16 cellular contexts compared by ENCODE assay signal in the genomic region with DNA sequence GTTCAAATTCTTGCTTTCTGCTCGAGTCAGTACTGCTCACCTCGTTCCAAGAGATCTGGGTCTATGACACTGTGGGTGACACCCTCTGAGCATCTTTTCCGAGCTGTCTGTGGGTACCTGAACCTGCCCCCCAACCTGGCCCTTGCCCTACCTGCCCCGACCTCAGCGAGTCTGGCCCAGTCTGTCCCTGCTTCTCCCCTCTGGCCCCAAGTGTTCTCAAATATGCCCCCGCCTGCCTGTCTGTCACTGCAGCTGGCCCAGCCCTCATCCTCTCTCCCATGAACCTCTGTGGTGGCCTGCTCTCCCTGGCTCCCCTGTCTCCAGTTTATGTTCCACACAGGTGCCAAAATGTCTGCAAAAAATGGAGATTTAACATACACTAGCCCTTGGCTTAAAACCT. TPM values are rescaled to one million over a fixed set of nuclear protein-coding genes. Genes with fewer than 3 reads are reported as not detected.
"Had no signal": no experiment of that assay in that cellular context is flagged by ENCODE, and none has a peak within 500 bp of the region (broad histone marks: within the 10 kb centered on the region; RNA-seq: fewer than 3 reads in every experiment).

No MANE protein-coding gene starts in this region.

- H3K27ac ChIP-seq: cardiac muscle cell had no signal

- H3K36me3 ChIP-seq: cardiac muscle cell had no signal

- ATAC-seq: activated T-cell treated with anti-CD3 and anti-CD28 coated beads, Interleukin-2, amount 50 U/mL, for 72 hours had no signal

- DNase-seq: activated CD4-positive, alpha-beta memory T cell treated with anti-CD3 and anti-CD28 coated beads, Interleukin-2, amount 10 ng/mL, durations not matched to agents 7 days and 5 days; activated CD4-positive, alpha-beta T cell treated with anti-CD3 and anti-CD28 coated beads for 1 hour; activated naive CD8-positive, alpha-beta T cell treated with anti-CD3 and anti-CD28 coated beads, Interleukin-2, amount 10 ng/mL, durations not matched to agents 7 days and 5 days; activated T-cell treated with anti-CD3 and anti-CD28 coated beads, Interleukin-2, amount 50 U/mL, for 72 hours; effector CD8-positive, alpha-beta T cell; hippocampal formation; kidney glomerular epithelial cell; small intestine; T1000 had no signal

- H3K4me3 ChIP-seq: ascending aorta, cardiac muscle cell, lung, tibial nerve had no signal

- H3K27me3 ChIP-seq: ascending aorta, cardiac muscle cell, tibial nerve had no signal

- H3K9me3 ChIP-seq: ascending aorta had no signal

- H3K4me1 ChIP-seq: ascending aorta, tibial nerve had no signal

- FAIRE-seq: colon, small intestine had no signal

- H3K4me1 Mint-ChIP-seq: activated CD4-positive, alpha-beta memory T cell treated with anti-CD3 and anti-CD28 coated beads, Interleukin-2, amount 10 ng/mL, durations not matched to agents 7 days and 5 days; activated naive CD8-positive, alpha-beta T cell treated with anti-CD3 and anti-CD28 coated beads, Interleukin-2, amount 10 ng/mL, durations not matched to agents 7 days and 5 days had no signal

- H3K27ac Mint-ChIP-seq: activated CD4-positive, alpha-beta memory T cell treated with anti-CD3 and anti-CD28 coated beads, Interleukin-2, amount 10 ng/mL, durations not matched to agents 7 days and 5 days; activated naive CD8-positive, alpha-beta T cell treated with anti-CD3 and anti-CD28 coated beads, Interleukin-2, amount 10 ng/mL, durations not matched to agents 7 days and 5 days; activated T-cell treated with anti-CD3 and anti-CD28 coated beads, Interleukin-2, amount 50 U/mL, for 72 hours had no signal

- H3K4me3 Mint-ChIP-seq: activated CD4-positive, alpha-beta memory T cell treated with anti-CD3 and anti-CD28 coated beads, Interleukin-2, amount 10 ng/mL, durations not matched to agents 7 days and 5 days; activated naive CD8-positive, alpha-beta T cell treated with anti-CD3 and anti-CD28 coated beads, Interleukin-2, amount 10 ng/mL, durations not matched to agents 7 days and 5 days; activated T-cell treated with anti-CD3 and anti-CD28 coated beads, Interleukin-2, amount 50 U/mL, for 72 hours had no signal

- H3K27me3 Mint-ChIP-seq: activated CD4-positive, alpha-beta memory T cell treated with anti-CD3 and anti-CD28 coated beads, Interleukin-2, amount 10 ng/mL, durations not matched to agents 7 days and 5 days; activated naive CD8-positive, alpha-beta T cell treated with anti-CD3 and anti-CD28 coated beads, Interleukin-2, amount 10 ng/mL, durations not matched to agents 7 days and 5 days had no signal

RNA-seq across cellular contexts. Expression of a gene that starts 11.8 kb away (rescaled TPM):
- polyA plus RNA-seq: neural cell had no signal

RNA-seq across cellular contexts. Expression of a gene that starts 32.5 kb away (rescaled TPM):
- total RNA-seq: activated CD4-positive, alpha-beta memory T cell treated with anti-CD3 and anti-CD28 coated beads, Interleukin-2, amount 10 ng/mL, durations not matched to agents 7 days and 5 days; activated naive CD8-positive, alpha-beta T cell treated with anti-CD3 and anti-CD28 coated beads, Interleukin-2, amount 10 ng/mL, durations not matched to agents 7 days and 5 days; ascending aorta; cardiac muscle cell; SK-MEL-5 had no signal
- polyA plus RNA-seq: cardiac muscle cell, neural cell had no signal
